1 cellular context compared by ENCODE assay signal in genomic region chr19:3670258-3670795, GRCh38.
TF ChIP-seq lines count a peak whose summit lies in the region.

No MANE protein-coding gene starts in this region.

TF ChIP-seq in H1, 55 proteins besides CTCF, POLR2A, EP300 and RAD21:
- no peak for TF ChIP-seq SIN3A (conservative IDR thresholded peaks at IDR 0.05 in 1 of 2, IDR thresholded peaks at IDR 0.05 in 1 of 2; ENCODE audit: low read depth in 1 of 2, low read length in 2 of 2)
- TF ChIP-seq CREB1 (IDR thresholded peaks at IDR 0.05): peak; percentile 56; the same call in 1 of the 2 replicates
TF ChIP-seq in H1: peak in this region for 1.
